16 cellular contexts compared by ENCODE assay signal in the genomic region with DNA sequence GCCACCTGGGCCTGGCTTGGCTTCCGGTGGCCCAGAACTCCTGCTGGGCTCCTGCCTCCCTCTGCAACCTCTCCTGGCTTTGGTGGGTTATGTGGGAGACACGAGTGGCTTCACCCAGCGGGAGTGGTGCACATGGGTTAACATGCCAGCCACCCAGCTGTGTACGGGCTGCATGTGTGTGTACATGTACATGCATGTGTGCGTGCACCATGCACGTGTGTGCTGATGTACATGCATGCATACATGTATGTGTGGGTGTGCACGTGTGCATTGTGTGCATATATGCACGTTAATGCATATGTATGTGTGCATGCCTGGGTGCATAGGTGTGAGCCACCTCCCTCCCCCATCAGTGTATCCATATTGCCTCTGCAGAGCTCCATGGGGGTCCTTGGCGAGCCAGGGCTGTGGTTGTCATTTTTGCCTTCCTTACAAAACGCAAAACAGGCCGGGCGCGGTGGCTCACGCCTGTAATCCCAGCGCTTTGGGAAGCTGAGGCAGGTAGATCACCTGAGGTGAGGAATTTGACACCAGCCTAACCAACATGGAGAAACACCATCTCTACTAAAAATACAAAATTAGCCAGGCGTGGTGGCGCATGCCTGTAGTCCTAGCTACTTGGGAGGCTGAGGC. TPM values are rescaled to one million over a fixed set of nuclear protein-coding genes. Genes with fewer than 3 reads are reported as not detected.
DNase-seq lines count a peak whose midpoint lies in the region; ATAC-seq, FAIRE-seq and TF ChIP-seq lines count a peak whose summit lies in the region.
"Had no signal": no experiment of that assay in that cellular context is flagged by ENCODE, and none has a peak within 500 bp of the region (broad histone marks: within the 10 kb centered on the region; RNA-seq: fewer than 3 reads in every experiment).

No MANE protein-coding gene starts in this region.

- peaks cover 49 to 99% (median 81%) of the 10 kb centered on the region in 11 experiments for H4K20me1 ChIP-seq in BLaER1 treated with 17β-estradiol and CSF1 and Interleukin-3, amounts not matched to agents 10 nM and 100 nM
- H4K20me1 ChIP-seq in MM.1S (ENCODE audit: insufficient read depth, low read length) = no peaks in the 10 kb centered on the region

- no peaks in the 10 kb centered on the region for H3F3A ChIP-seq in MM.1S (ENCODE audit: insufficient read depth, low read length)

- DNase-seq in bronchial epithelial cell (ENCODE audit: low read depth) (no peak), mesenchymal stem cell (no peak), spleen (peak; percentile 72), UCSD-AML1 (lab: John Stamatoyannopoulos, UW; ENCODE audit: unreplicated experiment) (no peak), MM.1S (no peak)
- DNase-seq: Caco-2; CD8-positive, alpha-beta memory T cell; DND-41; GDM1 had no signal

- peaks cover 26% of the 10 kb centered on the region for H3K79me1 ChIP-seq in mesenchymal stem cell (replicated peaks; ENCODE audit: low read length, poor library complexity, severe bottlenecking)

- H3K9ac ChIP-seq in BLaER1 treated with 17β-estradiol and CSF1 and Interleukin-3, amounts not matched to agents 10 nM and 100 nM = no peak overlapping the region
- H3K9ac ChIP-seq in mesenchymal stem cell (ENCODE audit: low read length) (no peak overlapping the region), MM.1S (ENCODE audit: low read length) (no peak overlapping the region)

- peak; percentile 36 for FAIRE-seq in bronchial epithelial cell (lab: Jason Lieb, UNC)
- FAIRE-seq: A204.1, GM12892, H54 had no signal

- TF ChIP-seq POLR2A in spleen (IDR thresholded peaks at IDR 0.05) = no peak

- H3K23ac ChIP-seq in mesenchymal stem cell (ENCODE audit: low read length in 2 of 2) = no peak overlapping the region

- H3K14ac ChIP-seq in mesenchymal stem cell (ENCODE audit: low read length in 2 of 2) = no peak overlapping the region

- peaks cover 47 to 100% (median 99%) of the 10 kb centered on the region in 10 experiments for H3K4me1 ChIP-seq in BLaER1 treated with 17β-estradiol and CSF1 and Interleukin-3, amounts not matched to agents 10 nM and 100 nM
- peaks cover 41% of the 10 kb centered on the region for H3K4me1 ChIP-seq in mesenchymal stem cell (ENCODE audit: control insufficient read depth, insufficient read depth, low read depth, low read length)
- peaks cover 10 to 71% (median 38%) of the 10 kb centered on the region in 6 donors for H3K4me1 ChIP-seq in spleen
- H3K4me1 ChIP-seq in MM.1S (ENCODE audit: low read length) = no peaks in the 10 kb centered on the region
- H3K4me1 ChIP-seq: Caco-2 had no signal

- 96% methylated on average over 17 of the region's 17 CpGs for WGBS in mesenchymal stem cell
- 88 to 92% (median 92%) methylated on average over 16 to 17 of the region's 17 CpGs for WGBS in spleen, 5 donors

- peak overlapping the region; percentile 4 for H4K91ac ChIP-seq in mesenchymal stem cell (ENCODE audit: low read length)

- H2AFZ ChIP-seq in mesenchymal stem cell (ENCODE audit: low read depth, low read length) (no peak overlapping the region), MM.1S (ENCODE audit: low read length) (no peak overlapping the region)

- H3K4me2 ChIP-seq in BLaER1 treated with 17β-estradiol and CSF1 and Interleukin-3, amounts not matched to agents 10 nM and 100 nM = peak overlapping the region in 8 of 11 experiments; percentile 84 to 99 (median 92); a peak in 16 of 22 replicates
- H3K4me2 ChIP-seq in mesenchymal stem cell (ENCODE audit: low read length, poor library complexity, severe bottlenecking) (no peak overlapping the region), MM.1S (ENCODE audit: low read depth, low read length) (no peak overlapping the region)

- H2AK5ac ChIP-seq in mesenchymal stem cell (ENCODE audit: low read length, severe bottlenecking) = no peak overlapping the region

- H3K4me3 ChIP-seq in BLaER1 treated with 17β-estradiol and CSF1 and Interleukin-3, amounts not matched to agents 10 nM and 100 nM = no peak overlapping the region
- H3K4me3 ChIP-seq in bronchial epithelial cell (ENCODE audit: low read depth, low read length) = no peak overlapping the region
- H3K4me3 ChIP-seq in mesenchymal stem cell (ENCODE audit: insufficient read depth in 1 of 2, low read depth in 1 of 2, low read length in 2 of 2) = no peak overlapping the region
- H3K4me3 ChIP-seq in spleen = no peak overlapping the region
- H3K4me3 ChIP-seq in MM.1S (ENCODE audit: low read length) = no peak overlapping the region

- TF ChIP-seq CTCF in bronchial epithelial cell (IDR thresholded peaks at IDR 0.05; ENCODE audit: insufficient read depth, low read length, severe bottlenecking) (no peak), spleen (IDR thresholded peaks at IDR 0.05 in 8 of 11, conservative IDR thresholded peaks at IDR 0.05 in 3 of 11) (no peak), MM.1S (IDR thresholded peaks at IDR 0.05; ENCODE audit: low read length) (no peak)

- intact Hi-C loops in spleen (cut with DNase I; ENCODE audit: low total_unique reads) = no loop called here

- H3K18ac ChIP-seq in mesenchymal stem cell (ENCODE audit: low read depth in 1 of 2, low read length in 2 of 2) = no peak overlapping the region

- no peak overlapping the region for H2BK120ac ChIP-seq in mesenchymal stem cell (ENCODE audit: low read depth, low read length)

- peak overlapping the region; percentile 62 for H2BK15ac ChIP-seq in mesenchymal stem cell (ENCODE audit: low read depth, poor library complexity, severe bottlenecking)

- peaks cover 0 to 5% (median 0%) of the 10 kb centered on the region in 11 experiments; a peak in 2 of 22 replicates for H3K27me3 ChIP-seq in BLaER1 treated with 17β-estradiol and CSF1 and Interleukin-3, amounts not matched to agents 10 nM and 100 nM
- H3K27me3 ChIP-seq in bronchial epithelial cell (ENCODE audit: control insufficient read depth, insufficient read depth, low read length) (no peaks in the 10 kb centered on the region), mesenchymal stem cell (ENCODE audit: control insufficient read depth in 1 of 2, insufficient read depth in 1 of 2, low read length in 2 of 2) (no peaks in the 10 kb centered on the region), spleen (replicated peaks in 1 of 7) (no peaks in the 10 kb centered on the region), MM.1S (replicated peaks; ENCODE audit: insufficient read depth, low read length) (peaks cover 69% of the 10 kb centered on the region)

- H3K9me2 ChIP-seq in MM.1S (replicated peaks; ENCODE audit: insufficient read depth, low read length) = no peaks in the 10 kb centered on the region

- H3K4ac ChIP-seq in mesenchymal stem cell (ENCODE audit: low read depth in 1 of 2, low read length in 2 of 2) = no peak overlapping the region

- H4K8ac ChIP-seq in mesenchymal stem cell (ENCODE audit: low read length) = no peak overlapping the region

- 0 out of 22 replicates have a peak overlapping the region, but pooled peaks of 1 of the 11 experiments have one; percentile 15 for H3K27ac ChIP-seq in BLaER1 treated with 17β-estradiol and CSF1 and Interleukin-3, amounts not matched to agents 10 nM and 100 nM
- H3K27ac ChIP-seq in mesenchymal stem cell (ENCODE audit: low read length, poor library complexity, severe bottlenecking) (no peak overlapping the region), spleen (no peak overlapping the region), MM.1S (ENCODE audit: low read length) (no peak overlapping the region)

- no peak overlapping the region for H2BK5ac ChIP-seq in mesenchymal stem cell (ENCODE audit: low read depth, low read length, poor library complexity, severe bottlenecking)

- no peaks in the 10 kb centered on the region for H3K9me3 ChIP-seq in BLaER1 treated with 17β-estradiol and CSF1 and Interleukin-3, amounts not matched to agents 10 nM and 100 nM (replicated peaks in 1 of 11)
- H3K9me3 ChIP-seq in mesenchymal stem cell (ENCODE audit: control insufficient read depth, low read length) = no peaks in the 10 kb centered on the region
- no peaks in the 10 kb centered on the region for H3K9me3 ChIP-seq in spleen
- H3K9me3 ChIP-seq in MM.1S (replicated peaks; ENCODE audit: insufficient read depth, low read length) = no peaks in the 10 kb centered on the region
- H3K9me3 ChIP-seq: Caco-2 had no signal

- H2BK12ac ChIP-seq in mesenchymal stem cell (ENCODE audit: low read length in 2 of 2) = no peak overlapping the region

- no peaks in the 10 kb centered on the region for H3K79me2 ChIP-seq in MM.1S (ENCODE audit: low read length)

- H3K36me3 ChIP-seq in BLaER1 treated with 17β-estradiol and CSF1 and Interleukin-3, amounts not matched to agents 10 nM and 100 nM = peaks cover 0 to 5% (median 0%) of the 10 kb centered on the region in 11 experiments; a peak in 1 of 22 replicates
- peaks cover 3% of the 10 kb centered on the region for H3K36me3 ChIP-seq in bronchial epithelial cell (ENCODE audit: control insufficient read depth, insufficient read depth, low read length)
- peaks cover 5 to 37% of the 10 kb centered on the region in 2 experiments for H3K36me3 ChIP-seq in mesenchymal stem cell (ENCODE audit: control insufficient read depth in 1 of 2, insufficient read depth in 2 of 2, low read depth in 1 of 2, low read length in 2 of 2)
- peaks cover 0 to 18% (median 0%) of the 10 kb centered on the region in 6 donors for H3K36me3 ChIP-seq in spleen
- no peaks in the 10 kb centered on the region for H3K36me3 ChIP-seq in MM.1S (replicated peaks; ENCODE audit: insufficient read depth, low read length)

- ATAC-seq in HG02571 (IDR thresholded peaks at IDR 0.05; ENCODE audit: unreplicated experiment) (no peak), HG03039 (IDR thresholded peaks at IDR 0.05; ENCODE audit: unreplicated experiment) (no peak)
- ATAC-seq: HCT116 had no signal

RNA-seq across cellular contexts. Expression of a gene that starts 12.5 kb away (rescaled TPM):
- 47.9 and 48.1 TPM in 2 replicates for total RNA-seq in bronchial epithelial cell
- polyA plus RNA-seq in mesenchymal stem cell (2013, experiment 1 of 2) = 49.8 TPM
- 49.0 TPM for polyA plus RNA-seq in mesenchymal stem cell (2013, experiment 2 of 2)
- total RNA-seq in spleen = 10 to 100 TPM; 22.6 to 41.5 (median 33.4) TPM
- polyA plus RNA-seq in spleen = 10 to 100 TPM in 1 of 3 donors, 1 to 10 TPM in 2; 5.1 to 22.7 (median 6.1) TPM

RNA-seq across cellular contexts. Expression of a gene that starts 29.2 kb away (rescaled TPM):
- total RNA-seq in bronchial epithelial cell = 85.0 and 106 TPM in 2 replicates
- polyA plus RNA-seq in mesenchymal stem cell (2013, experiment 1 of 2) = 0.03 TPM
- polyA plus RNA-seq in mesenchymal stem cell (2013, experiment 2 of 2) = 0.03 TPM
- 10 to 100 TPM in 6 of 7 donors, 1 to 10 TPM in 1; 9.8 to 24.9 (median 12.7) TPM for total RNA-seq in spleen
- 1 to 10 TPM; 3.8 to 7.6 (median 5.2) TPM for polyA plus RNA-seq in spleen
- total RNA-seq: Caco-2 had no signal

RNA-seq across cellular contexts. Expression of a gene that starts 44.3 kb away (rescaled TPM):
- total RNA-seq in bronchial epithelial cell = 144 and 200 TPM in 2 replicates
- polyA plus RNA-seq in mesenchymal stem cell (2013, experiment 1 of 2) = 329 TPM
- polyA plus RNA-seq in mesenchymal stem cell (2013, experiment 2 of 2) = 321 TPM
- total RNA-seq in spleen = 100 to 1,000 TPM; 325 to 569 (median 425) TPM
- polyA plus RNA-seq in spleen = 100 to 1,000 TPM; 428 to 618 (median 514) TPM

Comparison
In these comparisons a context has a peak if more than half of its experiments do, and no peak if none do; other contexts are left out.
1. H3K4me2 ChIP-seq: peak in BLaER1 treated with 17β-estradiol and CSF1 and Interleukin-3, amounts not matched to agents 10 nM and 100 nM (8 of 11); none in mesenchymal stem cell (single experiment) and MM.1S (single experiment).